ENCODE assay signal across 9 cellular contexts in genomic region chr13:91045351-91046034, GRCh38.
DNase-seq lines count a peak whose midpoint lies in the region; ATAC-seq, FAIRE-seq and TF ChIP-seq lines count a peak whose summit lies in the region.
"Had no signal": no experiment of that assay in that cellular context is flagged by ENCODE, and none has a peak within 500 bp of the region (broad histone marks: within the 10 kb centered on the region; RNA-seq: fewer than 3 reads in every experiment).

No MANE protein-coding gene starts in this region.

- H3K36me3 ChIP-seq in bronchial epithelial cell (ENCODE audit: control insufficient read depth, insufficient read depth, low read length) = no peaks in the 10 kb centered on the region

- intact Hi-C loops in activated CD4-positive, alpha-beta T cell treated with anti-CD3 and anti-CD28 coated beads, Interleukin-2, amount 10 ng/mL, durations not matched to agents 24 days and 14 days (cut with micrococcal nuclease) = no loop called here

- H3K27me3 ChIP-seq in bronchial epithelial cell (ENCODE audit: control insufficient read depth, insufficient read depth, low read length) = no peaks in the 10 kb centered on the region

- H3K4me1 Mint-ChIP-seq in activated CD4-positive, alpha-beta T cell treated with anti-CD3 and anti-CD28 coated beads, Interleukin-2, amount 10 ng/mL, durations not matched to agents 24 days and 14 days = no peaks in the 10 kb centered on the region

- peak; percentile 30 for TF ChIP-seq CTCF in bronchial epithelial cell (IDR thresholded peaks at IDR 0.05; ENCODE audit: insufficient read depth, low read length, severe bottlenecking)
- TF ChIP-seq CTCF in retinal pigment epithelial cell (conservative IDR thresholded peaks at IDR 0.05; ENCODE audit: low read depth, low read length) = peak; percentile 63

- FAIRE-seq in bronchial epithelial cell (lab: Jason Lieb, UNC) = no peak

- H3K4me3 ChIP-seq in bronchial epithelial cell (ENCODE audit: low read depth, low read length) = no peak overlapping the region
- H3K4me3 ChIP-seq in retinal pigment epithelial cell (ENCODE audit: low read length) = no peak overlapping the region

- H3K36me3 Mint-ChIP-seq in activated CD4-positive, alpha-beta T cell treated with anti-CD3 and anti-CD28 coated beads, Interleukin-2, amount 10 ng/mL, durations not matched to agents 24 days and 14 days (ENCODE audit: low read depth) = no peaks in the 10 kb centered on the region

- H3K9me3 Mint-ChIP-seq in activated CD4-positive, alpha-beta T cell treated with anti-CD3 and anti-CD28 coated beads, Interleukin-2, amount 10 ng/mL, durations not matched to agents 24 days and 14 days = peaks cover 5% of the 10 kb centered on the region

- DNase-seq in NCI-H1092 treated with DMSO at 0.1 percent for 48 hours (lab: John Stamatoyannopoulos, UW) (peak; percentile 10), NCI-H1092 (lab: John Stamatoyannopoulos, UW) (no peak), NCI-H146 treated with DMSO at 0.1 percent for 48 hours (lab: John Stamatoyannopoulos, UW; ENCODE audit: unreplicated experiment) (peak; percentile 11), bronchial epithelial cell (ENCODE audit: low read depth) (peak; percentile 28), retinal pigment epithelial cell (ENCODE audit: low read depth) (no peak), C1 segment of cervical spinal cord (lab: John Stamatoyannopoulos, UW) (no peak)
- no peak for DNase-seq in activated CD4-positive, alpha-beta T cell treated with anti-CD3 and anti-CD28 coated beads, Interleukin-2, amount 10 ng/mL, durations not matched to agents 24 days and 14 days
- DNase-seq: T1000 had no signal

- no peak for ATAC-seq in esophagus mucosa

- H3K27me3 Mint-ChIP-seq in activated CD4-positive, alpha-beta T cell treated with anti-CD3 and anti-CD28 coated beads, Interleukin-2, amount 10 ng/mL, durations not matched to agents 24 days and 14 days = no peaks in the 10 kb centered on the region

- no peak overlapping the region for H3K4me3 Mint-ChIP-seq in activated CD4-positive, alpha-beta T cell treated with anti-CD3 and anti-CD28 coated beads, Interleukin-2, amount 10 ng/mL, durations not matched to agents 24 days and 14 days

- no peak overlapping the region for H3K27ac Mint-ChIP-seq in activated CD4-positive, alpha-beta T cell treated with anti-CD3 and anti-CD28 coated beads, Interleukin-2, amount 10 ng/mL, durations not matched to agents 24 days and 14 days

Comparison
In these comparisons a context has a peak if more than half of its experiments do, and no peak if none do; other contexts are left out.
1. DNase-seq: peak in NCI-H1092 treated with DMSO at 0.1 percent for 48 hours (single experiment), NCI-H146 treated with DMSO at 0.1 percent for 48 hours (single experiment) and bronchial epithelial cell (single experiment); none in NCI-H1092 (single experiment), retinal pigment epithelial cell (single experiment), C1 segment of cervical spinal cord (0 of 14) and activated CD4-positive, alpha-beta T cell treated with anti-CD3 and anti-CD28 coated beads, Interleukin-2, amount 10 ng/mL, durations not matched to agents 24 days and 14 days (single experiment).